In the genomic region with DNA sequence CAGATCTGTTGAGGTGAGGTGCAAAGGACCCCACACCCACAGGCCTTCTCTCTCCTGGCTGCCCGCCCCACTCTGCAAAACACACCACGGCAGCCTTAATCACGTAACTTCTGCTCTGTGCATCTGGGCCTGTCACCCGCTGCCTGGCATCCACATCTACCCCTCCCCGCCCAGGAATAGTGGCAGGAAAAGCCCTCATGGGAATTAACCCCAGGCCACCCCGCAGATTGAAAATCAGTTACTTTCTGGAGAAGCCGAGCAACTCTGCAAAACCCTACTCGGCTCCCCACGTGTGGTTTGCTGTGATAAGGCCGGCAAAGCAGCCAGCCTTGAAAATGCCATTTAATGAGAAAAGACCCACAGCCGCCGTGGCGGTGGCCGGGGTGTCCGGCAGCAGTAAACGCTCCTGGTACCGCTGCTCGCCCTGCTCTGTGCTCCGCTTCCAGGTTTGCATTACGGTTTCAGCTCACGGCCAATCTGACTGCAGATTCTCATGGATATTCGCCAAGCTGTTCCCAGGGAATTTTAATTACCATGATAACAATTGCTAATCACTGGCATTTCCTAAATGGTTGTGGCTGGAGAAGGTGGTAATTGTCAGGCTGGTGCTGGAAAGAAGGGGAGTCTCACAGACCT, we compare ENCODE assay signal across 1 cellular context.
TF ChIP-seq lines count a peak whose summit lies in the region.

No MANE protein-coding gene starts in this region.

TF ChIP-seq in WTC11, 78 proteins besides CTCF, POLR2A, EP300 and RAD21 (continued from another document):
- TF ChIP-seq, protein P1, sequence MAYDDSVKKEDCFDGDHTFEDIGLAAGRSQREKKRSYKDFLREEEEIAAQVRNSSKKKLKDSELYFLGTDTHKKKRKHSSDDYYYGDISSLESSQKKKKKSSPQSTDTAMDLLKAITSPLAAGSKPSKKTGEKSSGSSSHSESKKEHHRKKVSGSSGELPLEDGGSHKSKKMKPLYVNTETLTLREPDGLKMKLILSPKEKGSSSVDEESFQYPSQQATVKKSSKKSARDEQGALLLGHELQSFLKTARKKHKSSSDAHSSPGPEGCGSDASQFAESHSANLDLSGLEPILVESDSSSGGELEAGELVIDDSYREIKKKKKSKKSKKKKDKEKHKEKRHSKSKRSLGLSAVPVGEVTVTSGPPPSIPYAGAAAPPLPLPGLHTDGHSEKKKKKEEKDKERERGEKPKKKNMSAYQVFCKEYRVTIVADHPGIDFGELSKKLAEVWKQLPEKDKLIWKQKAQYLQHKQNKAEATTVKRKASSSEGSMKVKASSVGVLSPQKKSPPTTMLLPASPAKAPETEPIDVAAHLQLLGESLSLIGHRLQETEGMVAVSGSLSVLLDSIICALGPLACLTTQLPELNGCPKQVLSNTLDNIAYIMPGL (CRISPR knock-in tag; IDR thresholded peaks at IDR 0.05), result 0 out of 2 replicates have a peak, but pooled peaks have one; percentile 51
- no peak for TF ChIP-seq PRRX2 (CRISPR knock-in tag; IDR thresholded peaks at IDR 0.05)
- TF ChIP-seq ESRRA (CRISPR knock-in tag; IDR thresholded peaks at IDR 0.05; ENCODE audit: borderline replicate concordance), result no peak
- TF ChIP-seq CREM (CRISPR knock-in tag; IDR thresholded peaks at IDR 0.05), result 0 out of 2 replicates have a peak, but pooled peaks have one; percentile 49
- no peak for TF ChIP-seq TEAD4 (CRISPR knock-in tag; IDR thresholded peaks at IDR 0.05)
- TF ChIP-seq RELA (CRISPR knock-in tag; IDR thresholded peaks at IDR 0.05; ENCODE audit: borderline replicate concordance), result no peak
- no peak for TF ChIP-seq OVOL2 (CRISPR knock-in tag; IDR thresholded peaks at IDR 0.05; ENCODE audit: borderline replicate concordance)
- TF ChIP-seq GABPB1 (CRISPR knock-in tag; IDR thresholded peaks at IDR 0.05), result no peak
- no peak for TF ChIP-seq NFYB (CRISPR knock-in tag; conservative IDR thresholded peaks at IDR 0.05; ENCODE audit: low read depth)
- no peak for TF ChIP-seq ZNF416 (CRISPR knock-in tag; IDR thresholded peaks at IDR 0.05)
- TF ChIP-seq, protein P2, sequence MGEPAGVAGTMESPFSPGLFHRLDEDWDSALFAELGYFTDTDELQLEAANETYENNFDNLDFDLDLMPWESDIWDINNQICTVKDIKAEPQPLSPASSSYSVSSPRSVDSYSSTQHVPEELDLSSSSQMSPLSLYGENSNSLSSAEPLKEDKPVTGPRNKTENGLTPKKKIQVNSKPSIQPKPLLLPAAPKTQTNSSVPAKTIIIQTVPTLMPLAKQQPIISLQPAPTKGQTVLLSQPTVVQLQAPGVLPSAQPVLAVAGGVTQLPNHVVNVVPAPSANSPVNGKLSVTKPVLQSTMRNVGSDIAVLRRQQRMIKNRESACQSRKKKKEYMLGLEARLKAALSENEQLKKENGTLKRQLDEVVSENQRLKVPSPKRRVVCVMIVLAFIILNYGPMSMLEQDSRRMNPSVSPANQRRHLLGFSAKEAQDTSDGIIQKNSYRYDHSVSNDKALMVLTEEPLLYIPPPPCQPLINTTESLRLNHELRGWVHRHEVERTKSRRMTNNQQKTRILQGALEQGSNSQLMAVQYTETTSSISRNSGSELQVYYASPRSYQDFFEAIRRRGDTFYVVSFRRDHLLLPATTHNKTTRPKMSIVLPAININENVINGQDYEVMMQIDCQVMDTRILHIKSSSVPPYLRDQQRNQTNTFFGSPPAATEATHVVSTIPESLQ (CRISPR knock-in tag; IDR thresholded peaks at IDR 0.05), result no peak
